Comparison of ENCODE assay signal across 24 cellular contexts in genomic region chr1:150173161-150173585, GRCh38. TPM values are rescaled to one million over a fixed set of nuclear protein-coding genes. Genes with fewer than 3 reads are reported as not detected.
DNase-seq lines count a peak whose midpoint lies in the region; ATAC-seq, FAIRE-seq and TF ChIP-seq lines count a peak whose summit lies in the region.
"Had no signal": no experiment of that assay in that cellular context is flagged by ENCODE, and none has a peak within 500 bp of the region (broad histone marks: within the 10 kb centered on the region; RNA-seq: fewer than 3 reads in every experiment).

No MANE protein-coding gene starts in this region.

- TF ChIP-seq CTCF in HEK293 (tag by site-specific recombination; IDR thresholded peaks at IDR 0.05) (no peak), H1 (IDR thresholded peaks at IDR 0.05; ENCODE audit: control extremely low read depth in 1 of 3, insufficient read depth in 1 of 3, low read depth in 1 of 3, low read length in 3 of 3) (no peak), uterus (IDR thresholded peaks at IDR 0.05) (no peak)

- H2BK5ac ChIP-seq in H1 (ENCODE audit: low read depth, low read length) (no peak overlapping the region), mesendoderm (ENCODE audit: low read length) (no peak overlapping the region)

- H3K23ac ChIP-seq in H1 (ENCODE audit: insufficient read length) (no peak overlapping the region), mesendoderm (ENCODE audit: low read length) (no peak overlapping the region)

- TF ChIP-seq POLR2A in H1 (IDR thresholded peaks at IDR 0.05; ENCODE audit: control extremely low read depth in 1 of 2, low read depth in 2 of 2, low read length in 2 of 2): no peak
- TF ChIP-seq POLR2A in uterus (IDR thresholded peaks at IDR 0.05): no peak

- H2BK15ac ChIP-seq in H1 (ENCODE audit: low read length) (peak overlapping the region; percentile 47; the same call in 1 of the 2 replicates), mesendoderm (replicated peaks; ENCODE audit: low read depth) (no peak overlapping the region)

- DNase-seq in H1 (ENCODE audit: low read depth in 1 of 2, low spot score in 2 of 2): no peak
- DNase-seq in mesendoderm: peak; percentile 57
- peak; percentile 97 for DNase-seq in small intestine
- no peak for DNase-seq in uterus
- DNase-seq in NCI-H345 treated with DMSO at 0.1 percent for 48 hours (lab: John Stamatoyannopoulos, UW; ENCODE audit: unreplicated experiment): no peak
- DNase-seq: activated CD4-positive, CD25-positive, alpha-beta regulatory T cell treated with anti-CD3 and anti-CD28 coated beads, Interleukin-2, amount 50 U/mL, for 72 hours; activated CD8-positive, alpha-beta T cell treated with anti-CD3 and anti-CD28 coated beads for 36 hours; activated gamma-delta T cell; activated naive CD8-positive, alpha-beta T cell treated with anti-CD3 and anti-CD28 coated beads, Interleukin-2, amount 50 U/mL, for 24 hours; head of caudate nucleus; left ventricle myocardium superior; MV-4-11; NCI-H146; NCI-H510A treated with DMSO at 0.1 percent for 48 hours; PC-3; SHP77; stimulated activated CD4-positive, alpha-beta T cell treated with anti-CD3 and anti-CD28 coated beads, Interleukin-2, amount 100 ng/mL, for 24 hours; substantia nigra; T-cell had no signal

- no peak overlapping the region for H4K5ac ChIP-seq in H1 (ENCODE audit: insufficient read length, low read depth, low read length)
- H4K5ac ChIP-seq in mesendoderm (ENCODE audit: low read length): no peak overlapping the region

- H3K4me2 ChIP-seq in H1 (ENCODE audit: insufficient read depth in 1 of 2, low read depth in 2 of 2, low read length in 2 of 2): no peak overlapping the region
- no peak overlapping the region for H3K4me2 ChIP-seq in mesendoderm (ENCODE audit: low read length)
- H3K4me2 ChIP-seq: KMS-11 had no signal

- H3K56ac ChIP-seq in H1 (replicated peaks; ENCODE audit: insufficient read length, low read depth, low read length) (no peak overlapping the region), mesendoderm (ENCODE audit: low read length) (no peak overlapping the region)

- H2AK5ac ChIP-seq in H1 (ENCODE audit: low read depth, low read length) (no peak overlapping the region), mesendoderm (ENCODE audit: low read length) (no peak overlapping the region)

- no peak for TF ChIP-seq RAD21 in H1 (IDR thresholded peaks at IDR 0.05 in 1 of 2, conservative IDR thresholded peaks at IDR 0.05 in 1 of 2; ENCODE audit: low read depth in 2 of 2, low read length in 2 of 2)

- ATAC-seq in HG03342 (IDR thresholded peaks at IDR 0.05; ENCODE audit: unreplicated experiment): no peak
- ATAC-seq: activated CD8-positive, alpha-beta T cell treated with anti-CD3 and anti-CD28 coated beads for 36 hours; activated naive CD8-positive, alpha-beta T cell treated with anti-CD3 and anti-CD28 coated beads, Interleukin-2, amount 50 U/mL, for 24 hours; left ventricle myocardium superior; PC-3; T-cell had no signal

- H3K4ac ChIP-seq in H1 (replicated peaks; ENCODE audit: insufficient read length, low read depth, low read length) (no peak overlapping the region), mesendoderm (ENCODE audit: low read depth, low read length) (no peak overlapping the region)

- peak overlapping the region; percentile 30; the same call in 1 of the 2 replicates for H2AFZ ChIP-seq in H1 (ENCODE audit: low read length)

- H3K18ac ChIP-seq in H1 (ENCODE audit: extremely low read depth, low read length) (no peak overlapping the region), mesendoderm (ENCODE audit: low read length) (no peak overlapping the region)

- intact Hi-C loops in uterus (cut with DNase I; ENCODE audit: low total_unique reads): loop anchor here (10.0 kb wide), 1 partner anchor 208 kb away; no protein-coding TSS in a partner anchor

- H4K91ac ChIP-seq in H1 (replicated peaks; ENCODE audit: insufficient read length, low read length): no peak overlapping the region

- no peak for TF ChIP-seq EP300 in H1 (IDR thresholded peaks at IDR 0.05; ENCODE audit: borderline replicate concordance in 1 of 2, low read depth in 2 of 2, low read length in 2 of 2)

- H3K4me3 ChIP-seq in HEK293 (ENCODE audit: low read depth, low read length) (no peak overlapping the region), H1 (ENCODE audit: extremely low read depth in 1 of 4, insufficient read depth in 2 of 4, low read depth in 3 of 4, low read length in 4 of 4) (no peak overlapping the region), mesendoderm (ENCODE audit: low read length) (no peak overlapping the region), small intestine (ENCODE audit: low read depth in 1 of 2, low read length in 2 of 2) (no peak overlapping the region), uterus (no peak overlapping the region)
- H3K4me3 ChIP-seq: skin epidermis had no signal

- H3K4me1 ChIP-seq in HEK293 (ENCODE audit: control insufficient read depth, insufficient read depth, low read length) (no peaks in the 10 kb centered on the region), H1 (replicated peaks in 1 of 4; ENCODE audit: control insufficient read depth in 3 of 4, insufficient read depth in 4 of 4, low read length in 3 of 4) (no peaks in the 10 kb centered on the region), mesendoderm (ENCODE audit: control insufficient read depth, low read depth, low read length) (no peaks in the 10 kb centered on the region), small intestine (ENCODE audit: control insufficient read depth in 2 of 2, insufficient read depth in 1 of 2, low read depth in 1 of 2, low read length in 1 of 2) (peaks cover 0 to 2% of the 10 kb centered on the region in 2 donors), uterus (peaks cover 0 to 6% of the 10 kb centered on the region in 2 donors)

- H4K8ac ChIP-seq in H1 (ENCODE audit: extremely low read depth, insufficient read depth, low read length): no peak overlapping the region
- H4K8ac ChIP-seq in mesendoderm (ENCODE audit: low read depth, low read length): no peak overlapping the region

- H3K23me2 ChIP-seq in H1 (ENCODE audit: low read depth, low read length): no peaks in the 10 kb centered on the region

- no peak overlapping the region for H3K14ac ChIP-seq in H1 (ENCODE audit: insufficient read length)

- H3K9me3 ChIP-seq in HEK293 (ENCODE audit: control insufficient read depth, insufficient read depth, low read depth, low read length) (no peaks in the 10 kb centered on the region), H1 (ENCODE audit: insufficient read depth in 2 of 2, low read depth in 1 of 2, low read length in 1 of 2) (no peaks in the 10 kb centered on the region), small intestine (ENCODE audit: control insufficient read depth, low read depth) (no peaks in the 10 kb centered on the region), uterus (no peaks in the 10 kb centered on the region)

- no peak overlapping the region for H2BK120ac ChIP-seq in H1 (replicated peaks; ENCODE audit: low read depth, low read length)
- H2BK120ac ChIP-seq in mesendoderm (ENCODE audit: low read depth, low read length): no peak overlapping the region

- no peak overlapping the region for H3K9ac ChIP-seq in H1 (replicated peaks in 1 of 4; ENCODE audit: extremely low read depth in 1 of 4, low read depth in 3 of 4, low read length in 3 of 4)
- H3K9ac ChIP-seq in mesendoderm (ENCODE audit: low read length): no peak overlapping the region
- H3K9ac ChIP-seq: KMS-11 had no signal

- H3K79me2 ChIP-seq in H1 (ENCODE audit: control insufficient read depth in 1 of 2, insufficient read depth in 2 of 2, low read length in 2 of 2) (no peaks in the 10 kb centered on the region), mesendoderm (ENCODE audit: control insufficient read depth, insufficient read depth, low read length) (no peaks in the 10 kb centered on the region)

- POLR2A ChIA-PET in HEK293 (lab: Yijun Ruan, JAX) (no interaction called here), H1 (lab: Charles Lee; ENCODE audit: partially characterized antibody) (interaction anchor here (1.1 to 3.5 kb wide), 2 partner anchors 10 to 286 kb away, joined by 3 to 15 read pairs; a partner anchor contains a TSS)

- H4K20me1 ChIP-seq in H1 (replicated peaks in 1 of 2; ENCODE audit: control insufficient read depth in 1 of 2, insufficient read depth in 2 of 2, low read length in 2 of 2): no peaks in the 10 kb centered on the region

- FAIRE-seq in H1 (lab: Jason Lieb, UNC) (no peak), small intestine (lab: Jason Lieb, UNC) (no peak)
- FAIRE-seq: TTC549 had no signal

- H2BK12ac ChIP-seq in H1 (ENCODE audit: low read depth, low read length): no peak overlapping the region

- H3K36me3 ChIP-seq in HEK293 (ENCODE audit: control insufficient read depth in 2 of 2, insufficient read depth in 1 of 2, low read length in 2 of 2) (no peaks in the 10 kb centered on the region), H1 (ENCODE audit: control insufficient read depth in 2 of 4, insufficient read depth in 4 of 4, low read length in 3 of 4) (no peaks in the 10 kb centered on the region), mesendoderm (ENCODE audit: control insufficient read depth, insufficient read depth, low read length) (no peaks in the 10 kb centered on the region), small intestine (ENCODE audit: control insufficient read depth in 2 of 2, insufficient read depth in 2 of 2, low read length in 2 of 2) (no peaks in the 10 kb centered on the region), uterus (no peaks in the 10 kb centered on the region)

- no peak overlapping the region for H2BK20ac ChIP-seq in H1 (ENCODE audit: low read length)

- WGBS in H1 (ENCODE audit: extremely low coverage in 1 of 2, insufficient coverage in 1 of 2, insufficient read length in 1 of 2, insufficient replicate concordance in 2 of 2, low coverage in 1 of 2, low lambda C conversion rate in 2 of 2, missing lambda C conversion rate in 1 of 2), 2 experiments: 87% methylated on average over 7 of the region's 7 CpGs; no CpG with 5 or more reads in 1 of the 2 experiments
- WGBS in mesendoderm (ENCODE audit: extremely low coverage, insufficient coverage, low lambda C conversion rate): no CpG with 5 or more reads among the region's 7 CpGs
- WGBS in small intestine, 3 donors: 21 to 63% (median 28%) methylated on average over 7 of the region's 7 CpGs

- CTCF ChIA-PET in HEK293 (lab: Yijun Ruan, JAX): interaction anchor here (5.2 kb wide), 1 partner anchor 14 kb away, joined by 29 read pairs; no protein-coding TSS in a partner anchor
- CTCF ChIA-PET in H1 (lab: Charles Lee; ENCODE audit: partially characterized antibody): interaction anchor here (0.9 to 6.6 kb wide), 3 partner anchors 10 to 100 kb away, joined by 3 to 34 read pairs (median 4); no protein-coding TSS in a partner anchor

- H3K79me1 ChIP-seq in H1 (ENCODE audit: low read depth, low read length) (no peaks in the 10 kb centered on the region), mesendoderm (ENCODE audit: low read length) (no peaks in the 10 kb centered on the region)

- H3K27me3 ChIP-seq in H1 (replicated peaks in 1 of 4; ENCODE audit: control insufficient read depth in 3 of 4, extremely low read depth in 1 of 4, insufficient read depth in 3 of 4, low read length in 3 of 4) (no peaks in the 10 kb centered on the region), mesendoderm (ENCODE audit: insufficient read depth, low read length, poor library complexity) (no peaks in the 10 kb centered on the region), small intestine (ENCODE audit: control insufficient read depth in 2 of 2, insufficient read depth in 2 of 2, low read length in 2 of 2) (no peaks in the 10 kb centered on the region), uterus (no peaks in the 10 kb centered on the region)

- H3K27ac ChIP-seq in HEK293 (ENCODE audit: extremely low read depth, low read depth, low read length) (no peak overlapping the region), H1 (ENCODE audit: low read depth, low read length) (no peak overlapping the region), mesendoderm (ENCODE audit: low read depth, low read length) (no peak overlapping the region), small intestine (ENCODE audit: low read depth in 1 of 2, low read length in 1 of 2) (peak overlapping the region; percentile 47 to 71), uterus (no peak overlapping the region)
- H3K27ac ChIP-seq: KMS-11, skin epidermis had no signal

RNA-seq across cellular contexts. Expression of gene PLEKHO1, which starts 23.5 kb away (rescaled TPM):
- total RNA-seq in H1 (2021; fragmentation: NEBNext Ultra II Directional; extraction: Animal tissue kit (Norgen Biotek cat#: 25700)): 35.0 and 37.0 TPM in 2 replicates
- 23.2 and 26.0 TPM in 2 replicates for polyA plus RNA-seq in H1 (2011; rRNA removed)
- polyA plus RNA-seq in H1 (2011; cell fraction: cytosol; rRNA removed): 26.6 TPM
- polyA plus RNA-seq in H1 (2011; cell fraction: nucleus; rRNA removed): 43.8 TPM
- 26.9 to 31.0 TPM (median 29.7 TPM) in 4 replicates for polyA plus RNA-seq in H1 (2012, experiment 1 of 2)
- polyA plus RNA-seq in H1 (2012, experiment 2 of 2): 34.8 TPM
- polyA plus RNA-seq in H1 (2013, experiment 1 of 2): 30.7 TPM
- polyA plus RNA-seq in H1 (2013, experiment 2 of 2): 30.3 TPM
- 11.9 and 12.5 TPM in 2 replicates for polyA minus RNA-seq in H1 (2011; rRNA and poly(A)+ RNA removed)
- polyA minus RNA-seq in H1 (2011; cell fraction: cytosol; rRNA and poly(A)+ RNA removed): 13.4 TPM
- 19.0 TPM for polyA minus RNA-seq in H1 (2011; cell fraction: nucleus; rRNA and poly(A)+ RNA removed)
- polyA plus RNA-seq in mesendoderm (2013, experiment 1 of 2): 44.0 TPM
- polyA plus RNA-seq in mesendoderm (2013, experiment 2 of 2): 44.5 TPM
- 10 to 100 TPM in 2 of 3 donors, 1 to 10 TPM in 1; 8.1 to 38.4 (median 29.8) TPM for polyA plus RNA-seq in small intestine
- total RNA-seq in uterus: 10 to 100 TPM; 18.4 to 95.6 (median 36.2) TPM

Comparison
In these comparisons a context has a peak if more than half of its experiments do, and no peak if none do; other contexts are left out.
1. H3K27ac ChIP-seq: peak in small intestine (2 of 2); none in HEK293 (single experiment), H1 (single experiment), mesendoderm (single experiment) and uterus (0 of 2).
2. DNase-seq: peak in mesendoderm (single experiment) and small intestine (single experiment); none in H1 (0 of 2), uterus (0 of 2) and NCI-H345 treated with DMSO at 0.1 percent for 48 hours (single experiment).